8 cellular contexts compared by ENCODE assay signal in genomic region chr16:46554435-46554834, GRCh38.
A peak's percentile ranks its signal among the peaks of the same experiment; 100 is the strongest.
DNase-seq lines count a peak whose midpoint lies in the region; ATAC-seq, FAIRE-seq and TF ChIP-seq lines count a peak whose summit lies in the region.
"Not testable (repeated sequence)": the region's sequence is repeated elsewhere in the genome, so short reads cannot be mapped to it uniquely, and the experiment has no call there.

No MANE protein-coding gene starts in this region.

- WGBS in right cardiac atrium: 8% methylated on average over 14 of the region's 14 CpGs
- 21% methylated on average over 14 of the region's 14 CpGs for WGBS in pancreas, 2 donors

- H3K27me3 ChIP-seq in right cardiac atrium (ENCODE audit: control insufficient read depth, insufficient read depth); pancreas: not testable (repeated sequence)

- DNase-seq in DMS79 (lab: John Stamatoyannopoulos, UW) (peak; percentile 2), HK-2 (ENCODE audit: unreplicated experiment) (peak; percentile 71), NCI-H748 (lab: John Stamatoyannopoulos, UW; ENCODE audit: unreplicated experiment) (peak; percentile 39), brain pericyte (ENCODE audit: low read depth, low spot score) (peak; percentile 41), right cardiac atrium (peak; percentile 72 to 89 (median 85)), pancreas (peak; percentile 23 to 73 (median 56)), superior temporal gyrus (ENCODE audit: extremely low spot score) (peak; percentile 68)

- H3K27ac ChIP-seq in right cardiac atrium (ENCODE audit: low read length); pancreas: not testable (repeated sequence)

- not testable (repeated sequence) for H3K4me3 ChIP-seq in WI38 (ENCODE audit: low read depth, low read length); right cardiac atrium (ENCODE audit: low read length); pancreas

- H3K4me1 ChIP-seq in right cardiac atrium (ENCODE audit: control insufficient read depth, insufficient read depth, low read length); pancreas: not testable (repeated sequence)

- not testable (repeated sequence) for H3K9me3 ChIP-seq in right cardiac atrium (ENCODE audit: control insufficient read depth, low read length); pancreas

- ATAC-seq in right cardiac atrium: not testable (repeated sequence)
- ATAC-seq in pancreas: peak in 1 of 4 donors; percentile 27

- not testable (repeated sequence) for FAIRE-seq in pancreas (lab: Jason Lieb, UNC)

- TF ChIP-seq CTCF in WI38 (IDR thresholded peaks at IDR 0.05; ENCODE audit: low read depth, low read length) (peak; percentile 92), pancreas (IDR thresholded peaks at IDR 0.05) (peak; percentile 34 to 61 (median 50))

- intact Hi-C loops in right cardiac atrium (cut with DNase I): loop anchor here in 2 of 4 donors (5.0 to 10.0 kb wide), 2 partner anchors 53 to 60 kb away; no protein-coding TSS in a partner anchor
- intact Hi-C loops in pancreas (cut with DNase I): not testable (repeated sequence)

- not testable (repeated sequence) for H3K36me3 ChIP-seq in pancreas

Comparison
In these comparisons a context has a peak if more than half of its experiments do, and no peak if none do; other contexts are left out.
1. DNase-seq: peak in every context shown above with its lines; median percentile 85 in right cardiac atrium; 71 in HK-2; 68 in superior temporal gyrus; 56 in pancreas; 41 in brain pericyte; 39 in NCI-H748; 2 in DMS79.